Comparison of ENCODE assay signal across 8 cellular contexts in genomic region chr1:230641900-230642262, GRCh38. TPM values are rescaled to one million over a fixed set of nuclear protein-coding genes. Genes with fewer than 3 reads are reported as not detected.
A peak's percentile ranks its signal among the peaks of the same experiment; 100 is the strongest.
DNase-seq lines count a peak whose midpoint lies in the region; ATAC-seq and TF ChIP-seq lines count a peak whose summit lies in the region.

No MANE protein-coding gene starts in this region.

- peaks cover 0 to 3% (median 0%) of the 10 kb centered on the region in 3 experiments; a peak in 3 of 7 replicates for H3K36me3 Mint-ChIP-seq in H9 (ENCODE audit: insufficient read depth in 1 of 3, low read depth in 3 of 3)
- peaks cover 17% of the 10 kb centered on the region for H3K36me3 Mint-ChIP-seq in activated T-helper 2 cell treated with anti-CD3 and anti-CD28 coated beads, Interferon-gamma antibody, Interleukin-2, Interleukin-4, amounts not matched to agents 10 μg/mL and 5 μg/mL and 100 μg/mL, durations not matched to agents 14 hours and 24 hours and 36 hours (ENCODE audit: low read depth)

- H3K4me3 Mint-ChIP-seq in H9: peak overlapping the region; percentile 88 to 94
- peak overlapping the region; percentile 98 for H3K4me3 Mint-ChIP-seq in activated T-helper 2 cell treated with anti-CD3 and anti-CD28 coated beads, Interferon-gamma antibody, Interleukin-2, Interleukin-4, amounts not matched to agents 10 μg/mL and 5 μg/mL and 100 μg/mL, durations not matched to agents 14 hours and 24 hours and 36 hours (ENCODE audit: low read depth)

- no peak for TF ChIP-seq POLR2A in transverse colon (IDR thresholded peaks at IDR 0.05)

- H4K20me1 ChIP-seq in BLaER1 treated with 17β-estradiol and CSF1 and Interleukin-3, amounts not matched to agents 10 nM and 100 nM: peaks cover 25 to 43% (median 35%) of the 10 kb centered on the region in 11 experiments; a peak in 20 of 22 replicates
- H4K20me1 ChIP-seq in H9 (ENCODE audit: control insufficient read depth, insufficient read depth, insufficient read length): no peaks in the 10 kb centered on the region

- no peak overlapping the region for H2BK20ac ChIP-seq in H9 (ENCODE audit: low read depth, low read length, poor library complexity, severe bottlenecking)

- H4K91ac ChIP-seq in H9 (ENCODE audit: insufficient read length, low read depth, low read length): no peak overlapping the region

- in situ Hi-C loops in transverse colon (cut with MboI; ENCODE audit: low pct_ligation_motif_present in 1 of 4, low pct_unique_long_range_greater_than_20kb in 1 of 4, low sequenced_read_pairs in 3 of 4): no loop called here

- no peak overlapping the region for H2BK12ac ChIP-seq in H9 (ENCODE audit: insufficient read length, low read depth, low read length)

- peaks cover 25% of the 10 kb centered on the region for H3K79me2 ChIP-seq in H9 (ENCODE audit: insufficient read depth, low read length)

- DNase-seq in H9 (no peak), kidney epithelial cell (ENCODE audit: low read depth) (no peak), transverse colon (peak; percentile 10), GM19238 (ENCODE audit: insufficient read length, low spot score) (no peak)
- no peak for DNase-seq in activated T-helper 2 cell treated with anti-CD3 and anti-CD28 coated beads, Interferon-gamma antibody, Interleukin-2, Interleukin-4, amounts not matched to agents 10 μg/mL and 5 μg/mL and 100 μg/mL, durations not matched to agents 14 hours and 24 hours and 36 hours (ENCODE audit: low spot score)

- no CpG with 5 or more reads among the region's 18 CpGs for WGBS in H9 (ENCODE audit: extremely low coverage, insufficient read length, low lambda C conversion rate)
- WGBS in transverse colon (ENCODE audit: low coverage in 1 of 2), 2 donors: 42% methylated on average over 18 of the region's 18 CpGs; no CpG with 5 or more reads in 1 of the 2 donors

- peak overlapping the region; percentile 46 for H2AFZ ChIP-seq in H9 (ENCODE audit: low read length)

- H2BK120ac ChIP-seq in H9 (ENCODE audit: low read depth, low read length, poor library complexity, severe bottlenecking): no peak overlapping the region

- H3K27ac ChIP-seq in BLaER1 treated with 17β-estradiol and CSF1 and Interleukin-3, amounts not matched to agents 10 nM and 100 nM: peak overlapping the region in 2 of 11 experiments; percentile 30 to 87; a peak in 2 of 22 replicates
- no peak overlapping the region for H3K27ac ChIP-seq in H9 (ENCODE audit: insufficient read length, low read depth, low read length)
- peak overlapping the region in 1 of 4 donors; percentile 91 for H3K27ac ChIP-seq in transverse colon

- H3K4me3 ChIP-seq in BLaER1 treated with 17β-estradiol and CSF1 and Interleukin-3, amounts not matched to agents 10 nM and 100 nM: peak overlapping the region in 7 of 10 experiments; percentile 67 to 82 (median 76); a peak in 9 of 20 replicates
- H3K4me3 ChIP-seq in kidney epithelial cell (ENCODE audit: low read depth, low read length): peak overlapping the region; percentile 32
- H3K4me3 ChIP-seq in transverse colon: peak overlapping the region in 2 of 4 donors; percentile 78 to 82

- H3K4me1 ChIP-seq in BLaER1 treated with 17β-estradiol and CSF1 and Interleukin-3, amounts not matched to agents 10 nM and 100 nM: peaks cover 17 to 42% (median 29%) of the 10 kb centered on the region in 10 experiments
- H3K4me1 ChIP-seq in H9 (ENCODE audit: insufficient read depth, low read length) (no peaks in the 10 kb centered on the region), transverse colon (peaks cover 14 to 28% (median 21%) of the 10 kb centered on the region in 4 donors)

- no peak overlapping the region for H3T11ph ChIP-seq in H9 (ENCODE audit: low read length)

- H4K5ac ChIP-seq in H9 (ENCODE audit: insufficient read length, low read depth, low read length): no peak overlapping the region

- H3K27me3 Mint-ChIP-seq in H9 (ENCODE audit: low read depth): peaks cover 13% of the 10 kb centered on the region
- peaks cover 24% of the 10 kb centered on the region for H3K27me3 Mint-ChIP-seq in activated T-helper 2 cell treated with anti-CD3 and anti-CD28 coated beads, Interferon-gamma antibody, Interleukin-2, Interleukin-4, amounts not matched to agents 10 μg/mL and 5 μg/mL and 100 μg/mL, durations not matched to agents 14 hours and 24 hours and 36 hours (ENCODE audit: low read depth)

- no peak overlapping the region for H3K56ac ChIP-seq in H9 (ENCODE audit: insufficient read length, low read depth, low read length)

- TF ChIP-seq CTCF in H9 (conservative IDR thresholded peaks at IDR 0.05) (no peak), kidney epithelial cell (IDR thresholded peaks at IDR 0.05; ENCODE audit: insufficient read depth, low read length, poor library complexity, severe bottlenecking) (no peak), transverse colon (IDR thresholded peaks at IDR 0.05) (no peak)

- peak overlapping the region; percentile 11 to 79 (median 38); a peak in 18 of 22 replicates for H3K4me2 ChIP-seq in BLaER1 treated with 17β-estradiol and CSF1 and Interleukin-3, amounts not matched to agents 10 nM and 100 nM
- H3K4me2 ChIP-seq in H9 (ENCODE audit: insufficient read depth, insufficient read length, low read length): peak overlapping the region; percentile 65

- H4K8ac ChIP-seq in H9 (replicated peaks; ENCODE audit: insufficient read length, low read depth, low read length): no peak overlapping the region

- H3K14ac ChIP-seq in H9 (ENCODE audit: insufficient read depth, low read length): 0 out of 2 replicates have a peak overlapping the region, but pooled peaks have one; percentile 28

- TF ChIP-seq EP300 in transverse colon (IDR thresholded peaks at IDR 0.05; ENCODE audit: low read depth): no peak

- H3K79me1 ChIP-seq in H9 (ENCODE audit: insufficient read depth, low read depth, low read length, poor library complexity, severe bottlenecking): peaks cover 8% of the 10 kb centered on the region

- H3K9me3 Mint-ChIP-seq in H9: no peaks in the 10 kb centered on the region; a peak in 1 of 5 replicates
- H3K9me3 Mint-ChIP-seq in activated T-helper 2 cell treated with anti-CD3 and anti-CD28 coated beads, Interferon-gamma antibody, Interleukin-2, Interleukin-4, amounts not matched to agents 10 μg/mL and 5 μg/mL and 100 μg/mL, durations not matched to agents 14 hours and 24 hours and 36 hours: no peaks in the 10 kb centered on the region

- H3K4me1 Mint-ChIP-seq in H9: peaks cover 22 to 34% of the 10 kb centered on the region in 2 experiments
- H3K4me1 Mint-ChIP-seq in activated T-helper 2 cell treated with anti-CD3 and anti-CD28 coated beads, Interferon-gamma antibody, Interleukin-2, Interleukin-4, amounts not matched to agents 10 μg/mL and 5 μg/mL and 100 μg/mL, durations not matched to agents 14 hours and 24 hours and 36 hours (ENCODE audit: low read depth): peaks cover 41% of the 10 kb centered on the region

- H3K9me3 ChIP-seq in BLaER1 treated with 17β-estradiol and CSF1 and Interleukin-3, amounts not matched to agents 10 nM and 100 nM (replicated peaks in 1 of 11): no peaks in the 10 kb centered on the region
- H3K9me3 ChIP-seq in H9 (ENCODE audit: control insufficient read depth, low read depth, low read length) (no peaks in the 10 kb centered on the region), transverse colon (no peaks in the 10 kb centered on the region)

- ATAC-seq in HG03045 (IDR thresholded peaks at IDR 0.05; ENCODE audit: unreplicated experiment) (no peak), GM21390 (IDR thresholded peaks at IDR 0.05; ENCODE audit: unreplicated experiment) (no peak)

- no peak overlapping the region for H3K4ac ChIP-seq in H9 (ENCODE audit: low read depth, low read length)

- no peak overlapping the region for H2BK5ac ChIP-seq in H9 (ENCODE audit: insufficient read length, low read length)

- no peaks in the 10 kb centered on the region for H3K27me3 ChIP-seq in BLaER1 treated with 17β-estradiol and CSF1 and Interleukin-3, amounts not matched to agents 10 nM and 100 nM
- H3K27me3 ChIP-seq in H9 (ENCODE audit: insufficient read depth, low read length): no peaks in the 10 kb centered on the region
- H3K27me3 ChIP-seq in kidney epithelial cell (ENCODE audit: control insufficient read depth, insufficient read depth, low read length): peaks cover 7% of the 10 kb centered on the region
- no peaks in the 10 kb centered on the region for H3K27me3 ChIP-seq in transverse colon

- H3K18ac ChIP-seq in H9 (ENCODE audit: insufficient read length, low read depth, low read length): no peak overlapping the region

- H2AK5ac ChIP-seq in H9 (ENCODE audit: insufficient read length, low read length): no peak overlapping the region

- peaks cover 5% of the 10 kb centered on the region for H3K23me2 ChIP-seq in H9 (ENCODE audit: insufficient read length, low read depth, low read length, poor library complexity, severe bottlenecking)

- intact Hi-C loops in activated T-helper 2 cell treated with anti-CD3 and anti-CD28 coated beads, Interferon-gamma antibody, Interleukin-2, Interleukin-4, amounts not matched to agents 10 μg/mL and 5 μg/mL and 100 μg/mL, durations not matched to agents 14 hours and 24 hours and 36 hours (cut with micrococcal nuclease): loop anchor here (1.0 to 5.0 kb wide), 6 partner anchors 225 to 1085 kb away; partner anchors contain the start of genes ABCB10, ARV1, C1orf198 and SPRTN
- intact Hi-C loops in transverse colon (cut with DNase I; ENCODE audit: low total_unique reads): no loop called here

- no peak overlapping the region for H3K9ac ChIP-seq in BLaER1 treated with 17β-estradiol and CSF1 and Interleukin-3, amounts not matched to agents 10 nM and 100 nM
- H3K9ac ChIP-seq in H9 (ENCODE audit: extremely low read depth, insufficient read length, low read length): peak overlapping the region; percentile 18

- H2BK15ac ChIP-seq in H9 (ENCODE audit: low read depth, low read length): no peak overlapping the region

- H3K23ac ChIP-seq in H9 (ENCODE audit: insufficient read length, low read depth, low read length): no peak overlapping the region

- H3K36me3 ChIP-seq in BLaER1 treated with 17β-estradiol and CSF1 and Interleukin-3, amounts not matched to agents 10 nM and 100 nM: peaks cover 12 to 25% (median 18%) of the 10 kb centered on the region in 11 experiments; a peak in 21 of 22 replicates
- no peaks in the 10 kb centered on the region for H3K36me3 ChIP-seq in kidney epithelial cell (ENCODE audit: control insufficient read depth, insufficient read depth, low read length)
- H3K36me3 ChIP-seq in transverse colon: no peaks in the 10 kb centered on the region

- peak overlapping the region; percentile 29 to 91 (median 87); a peak in 5 of 7 replicates for H3K27ac Mint-ChIP-seq in H9
- peak overlapping the region; percentile 29 for H3K27ac Mint-ChIP-seq in activated T-helper 2 cell treated with anti-CD3 and anti-CD28 coated beads, Interferon-gamma antibody, Interleukin-2, Interleukin-4, amounts not matched to agents 10 μg/mL and 5 μg/mL and 100 μg/mL, durations not matched to agents 14 hours and 24 hours and 36 hours

RNA-seq across cellular contexts. Expression of gene COG2, which starts 0.4 kb away (rescaled TPM):
- 35.7 and 42.2 TPM in 2 replicates for total RNA-seq in H9 (2021)
- total RNA-seq in activated T-helper 2 cell treated with anti-CD3 and anti-CD28 coated beads, Interferon-gamma antibody, Interleukin-2, Interleukin-4, amounts not matched to agents 10 μg/mL and 5 μg/mL and 100 μg/mL, durations not matched to agents 14 hours and 24 hours and 36 hours: 36.9 and 38.8 TPM in 2 replicates
- total RNA-seq in kidney epithelial cell: 28.5 and 29.7 TPM in 2 replicates
- total RNA-seq in transverse colon: 10 to 100 TPM; 14.3 to 43.3 (median 29.2) TPM
